13 cellular contexts compared by ENCODE assay signal in the genomic region with DNA sequence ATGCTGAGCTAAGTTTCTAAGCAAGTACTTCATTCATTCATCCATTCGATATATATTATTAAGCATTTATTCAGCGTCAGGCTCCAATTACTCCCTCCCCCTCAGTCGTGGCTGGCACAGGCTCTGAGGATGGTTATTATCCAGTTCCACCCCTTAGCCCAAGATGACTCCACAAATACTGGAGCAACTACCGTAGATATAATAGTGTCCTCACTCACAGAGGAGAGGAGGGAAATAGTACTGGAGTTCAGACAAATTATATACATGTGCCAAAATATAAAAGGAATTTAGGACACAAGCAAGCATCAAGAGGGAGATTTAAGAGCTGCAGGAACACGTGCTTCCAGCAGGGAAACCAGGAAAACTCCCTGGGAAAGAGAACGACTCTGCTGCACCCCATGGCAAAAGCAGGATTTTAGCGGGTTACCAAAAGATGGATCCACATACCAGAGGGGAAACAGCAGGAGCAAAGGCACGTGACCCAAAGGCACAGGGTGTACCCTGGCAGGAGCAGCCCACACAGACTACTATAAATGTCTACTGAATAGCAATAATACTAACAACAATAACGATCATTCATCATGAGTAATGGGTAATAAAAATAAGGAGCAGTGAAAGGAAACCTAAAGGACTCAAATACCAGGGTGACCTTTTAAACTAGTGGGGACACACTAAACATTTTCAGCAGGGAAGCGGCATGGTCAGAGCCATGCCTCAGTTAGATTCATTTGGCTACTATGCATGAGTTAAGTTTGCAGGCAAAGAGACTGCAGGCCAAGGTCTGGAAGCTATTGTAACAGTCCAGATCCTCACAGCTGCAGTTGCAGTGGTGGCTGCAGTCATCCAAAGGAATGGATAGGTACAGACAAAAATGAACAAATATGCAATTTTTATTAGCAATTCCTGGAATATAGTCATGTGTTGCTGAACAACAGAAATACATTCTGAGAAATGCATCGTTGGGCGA.
A peak's percentile ranks its signal among the peaks of the same experiment; 100 is the strongest.
DNase-seq lines count a peak whose midpoint lies in the region; ATAC-seq and TF ChIP-seq lines count a peak whose summit lies in the region.
"Had no signal": no experiment of that assay in that cellular context is flagged by ENCODE, and none has a peak within 500 bp of the region (broad histone marks: within the 10 kb centered on the region; RNA-seq: fewer than 3 reads in every experiment).

No MANE protein-coding gene starts in this region.

- H3K9me3 ChIP-seq in liver (ENCODE audit: control insufficient read depth in 4 of 4, low read length in 3 of 4) (no peaks in the 10 kb centered on the region), right lobe of liver (no peaks in the 10 kb centered on the region)
- H3K9me3 ChIP-seq: mucosa of descending colon, SK-N-SH had no signal

- H3K36me3 ChIP-seq in liver (ENCODE audit: control insufficient read depth in 4 of 4, insufficient read depth in 3 of 4, low read depth in 1 of 4, low read length in 3 of 4) (peaks cover 0 to 4% (median under 1%) of the 10 kb centered on the region in 4 donors), right lobe of liver (peaks cover 0 to 5% (median 0%) of the 10 kb centered on the region in 4 donors), rectal smooth muscle tissue (ENCODE audit: control insufficient read depth, insufficient read depth, low read length) (no peaks in the 10 kb centered on the region)
- H3K36me3 ChIP-seq: WERI-Rb-1 had no signal

- ATAC-seq in right lobe of liver (no peak), GM21576 (IDR thresholded peaks at IDR 0.05; ENCODE audit: unreplicated experiment) (no peak)
- ATAC-seq: mucosa of descending colon had no signal

- H3K27me3 ChIP-seq in liver (ENCODE audit: control insufficient read depth in 4 of 4, insufficient read depth in 4 of 4, low read length in 3 of 4) (no peaks in the 10 kb centered on the region), right lobe of liver (no peaks in the 10 kb centered on the region), rectal smooth muscle tissue (ENCODE audit: control insufficient read depth, insufficient read depth, low read length) (no peaks in the 10 kb centered on the region)

- H3K4me1 ChIP-seq in liver (ENCODE audit: control insufficient read depth in 4 of 4, insufficient read depth in 4 of 4, low read length in 3 of 4) (peaks cover 0 to 3% (median 0%) of the 10 kb centered on the region in 4 donors), right lobe of liver (no peaks in the 10 kb centered on the region), rectal smooth muscle tissue (ENCODE audit: control insufficient read depth, insufficient read depth, low read length) (peaks cover 18% of the 10 kb centered on the region)

- DNase-seq in right lobe of liver (no peak), foreskin melanocyte (peak; percentile 51), COLO668 (lab: John Stamatoyannopoulos, UW; ENCODE audit: unreplicated experiment) (no peak), SW480 (ENCODE audit: low spot score) (no peak)
- no peak for DNase-seq in activated CD8-positive, alpha-beta memory T cell treated with anti-CD3 and anti-CD28 coated beads, Interleukin-2, amount 50 U/mL, for 48 hours
- DNase-seq: cortex of kidney; mucosa of descending colon; SK-N-SH; stimulated activated naive CD4-positive, alpha-beta T cell treated with Interleukin-2 at 50 U/mL for 16 hours; WERI-Rb-1 had no signal

- 88% methylated on average over 12 of the region's 12 CpGs for WGBS in liver
- 83% methylated on average over 12 of the region's 12 CpGs for WGBS in right lobe of liver (ENCODE audit: insufficient coverage, low coverage, low lambda C conversion rate, missing lambda C conversion rate)

- no peak for TF ChIP-seq RAD21 in liver (IDR thresholded peaks at IDR 0.05)

- no peak for TF ChIP-seq POLR2A in right lobe of liver (IDR thresholded peaks at IDR 0.05)

- TF ChIP-seq CTCF in liver (IDR thresholded peaks at IDR 0.05; ENCODE audit: low read depth, low read length, missing input control) (no peak), right lobe of liver (IDR thresholded peaks at IDR 0.05) (no peak)

- H3K4me3 ChIP-seq in liver (ENCODE audit: low read depth in 1 of 3, low read length in 3 of 3) = no peak overlapping the region
- no peak overlapping the region for H3K4me3 ChIP-seq in right lobe of liver
- H3K4me3 ChIP-seq in rectal smooth muscle tissue (ENCODE audit: low read length) = no peak overlapping the region
- H3K4me3 ChIP-seq: mucosa of descending colon had no signal

- intact Hi-C loops in right lobe of liver (cut with DNase I) = no loop called here

- H3K27ac ChIP-seq in liver (ENCODE audit: low read depth in 1 of 2, low read length in 2 of 2) = no peak overlapping the region
- no peak overlapping the region for H3K27ac ChIP-seq in right lobe of liver
- peak overlapping the region; percentile 74 for H3K27ac ChIP-seq in rectal smooth muscle tissue (ENCODE audit: low read depth, low read length)
- H3K27ac ChIP-seq: WERI-Rb-1 had no signal

- H3K9ac ChIP-seq in liver (ENCODE audit: low read depth in 1 of 2, low read length in 2 of 2) = no peak overlapping the region
- no peak overlapping the region for H3K9ac ChIP-seq in rectal smooth muscle tissue (ENCODE audit: low read length)
- H3K9ac ChIP-seq: SK-N-SH had no signal

TF ChIP-seq in liver, 16 proteins besides CTCF, POLR2A, EP300 and RAD21:
- TF ChIP-seq, protein P1, sequence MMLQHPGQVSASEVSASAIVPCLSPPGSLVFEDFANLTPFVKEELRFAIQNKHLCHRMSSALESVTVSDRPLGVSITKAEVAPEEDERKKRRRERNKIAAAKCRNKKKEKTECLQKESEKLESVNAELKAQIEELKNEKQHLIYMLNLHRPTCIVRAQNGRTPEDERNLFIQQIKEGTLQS (IDR thresholded peaks at IDR 0.05) = no peak
- TF ChIP-seq YY1 (IDR thresholded peaks at IDR 0.05) (no peak), MAX (IDR thresholded peaks at IDR 0.05) (peak; percentile 15), GABPA (IDR thresholded peaks at IDR 0.05 in 1 of 2, conservative IDR thresholded peaks at IDR 0.05 in 1 of 2) (no peak)
